Comparison of ENCODE assay signal across 8 cellular contexts in the genomic region with DNA sequence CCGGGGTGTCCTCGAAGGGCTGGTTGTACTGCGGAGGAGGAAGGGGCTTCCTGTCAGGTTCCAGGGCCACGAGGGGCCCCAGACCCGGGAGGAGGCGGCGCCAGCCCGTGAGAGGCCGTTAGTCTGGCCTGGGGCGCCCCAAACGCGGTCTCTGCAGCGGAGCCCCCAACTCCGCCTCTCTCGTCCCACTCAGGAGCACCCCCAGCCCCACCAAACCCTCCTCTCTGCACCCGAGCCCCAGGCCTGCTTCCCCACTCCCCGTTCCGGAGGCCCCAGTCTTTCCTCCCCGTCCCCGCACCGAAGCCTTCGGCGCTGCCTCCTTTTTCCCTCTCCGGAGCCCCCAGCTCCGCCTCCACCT. TPM values are rescaled to one million over a fixed set of nuclear protein-coding genes. Genes with fewer than 3 reads are reported as not detected.
A peak's percentile ranks its signal among the peaks of the same experiment; 100 is the strongest.
DNase-seq lines count a peak whose midpoint lies in the region; ATAC-seq and TF ChIP-seq lines count a peak whose summit lies in the region.

No MANE protein-coding gene starts in this region.

- H3K27me3 ChIP-seq in KMS-11 (ENCODE audit: insufficient read depth, low read depth) (no peaks in the 10 kb centered on the region), dorsolateral prefrontal cortex (peaks cover 0 to 44% (median 7%) of the 10 kb centered on the region in 45 donors), neural progenitor cell (no peaks in the 10 kb centered on the region)

- H3K4me3 Mint-ChIP-seq in Calu3 (ENCODE audit: low read depth, unreplicated experiment): peak overlapping the region; percentile 90
- peak overlapping the region; percentile 99 for H3K4me3 Mint-ChIP-seq in neural progenitor cell

- H3K27me3 Mint-ChIP-seq in Calu3 (ENCODE audit: unreplicated experiment): no peaks in the 10 kb centered on the region
- H3K27me3 Mint-ChIP-seq in neural progenitor cell (ENCODE audit: insufficient read depth, low read depth): peaks cover 4% of the 10 kb centered on the region

- H3K4me2 ChIP-seq in KMS-11: peak overlapping the region; percentile 96
- H3K4me2 ChIP-seq in neural progenitor cell: peak overlapping the region; percentile 98

- no peaks in the 10 kb centered on the region for H3K9me3 ChIP-seq in neural progenitor cell (ENCODE audit: low read depth)

- DNase-seq in Calu3: no peak
- no peak for DNase-seq in dorsolateral prefrontal cortex
- no peak for DNase-seq in neural progenitor cell (ENCODE audit: low spot score)
- DNase-seq in stimulated activated naive CD4-positive, alpha-beta T cell treated with Interleukin-2 at 50 U/mL for 16 hours (lab: John Stamatoyannopoulos, UW): no peak

- ATAC-seq in HG02588 (IDR thresholded peaks at IDR 0.05; ENCODE audit: unreplicated experiment): no peak
- ATAC-seq in HG03097 (IDR thresholded peaks at IDR 0.05; ENCODE audit: low FRiP score, unreplicated experiment): no peak
- no peak for ATAC-seq in GM21423 (IDR thresholded peaks at IDR 0.05; ENCODE audit: unreplicated experiment)

- H3K36me3 ChIP-seq in KMS-11 (ENCODE audit: insufficient read depth): peaks cover 11% of the 10 kb centered on the region; the same call in 1 of the 2 replicates
- H3K36me3 ChIP-seq in neural progenitor cell: peaks cover 14% of the 10 kb centered on the region

- intact Hi-C loops in Calu3 (cut with micrococcal nuclease; ENCODE audit: unreplicated experiment): loop anchor here (1.0 to 10.0 kb wide), 3 partner anchors 61 to 241 kb away; no protein-coding TSS in a partner anchor
- intact Hi-C loops in dorsolateral prefrontal cortex (cut with DNase I): loop anchor here in 1 of 2 donors (10.0 kb wide), 1 partner anchor 691 kb away; no protein-coding TSS in a partner anchor

- TF ChIP-seq CTCF in Calu3 (IDR thresholded peaks at IDR 0.05; ENCODE audit: unreplicated experiment) (no peak), KMS-11 (conservative IDR thresholded peaks at IDR 0.05; ENCODE audit: low read depth, low read length) (no peak), dorsolateral prefrontal cortex (IDR thresholded peaks at IDR 0.05 in 54 of 56, conservative IDR thresholded peaks at IDR 0.05 in 2 of 56; ENCODE audit: low read depth in 1 of 56, partially characterized antibody in 56 of 56) (no peak), neural progenitor cell (IDR thresholded peaks at IDR 0.05) (no peak)

- H3K27ac Mint-ChIP-seq in Calu3 (ENCODE audit: unreplicated experiment): peak overlapping the region; percentile 88
- H3K27ac Mint-ChIP-seq in neural progenitor cell: peak overlapping the region; percentile 96

- H3K27ac ChIP-seq in KMS-11: peak overlapping the region; percentile 62
- H3K27ac ChIP-seq in dorsolateral prefrontal cortex: no peak overlapping the region
- H3K27ac ChIP-seq in neural progenitor cell: no peak overlapping the region

- H3F3A ChIP-seq in neural progenitor cell (ENCODE audit: low read depth): peaks cover 10% of the 10 kb centered on the region

- H3K9ac ChIP-seq in KMS-11: peak overlapping the region; percentile 89
- H3K9ac ChIP-seq in neural progenitor cell: peak overlapping the region; percentile 82

- H3K4me3 ChIP-seq in KMS-11 (IDR thresholded peaks at IDR 0.05; ENCODE audit: insufficient read depth, low read depth, low read length) (no peak overlapping the region), dorsolateral prefrontal cortex (peak overlapping the region; percentile 55 to 98 (median 76)), neural progenitor cell (peak overlapping the region; percentile 91)

- H3K4me1 Mint-ChIP-seq in Calu3 (ENCODE audit: low read depth, unreplicated experiment) (peaks cover 29% of the 10 kb centered on the region), neural progenitor cell (peaks cover 29% of the 10 kb centered on the region)

- H3K79me2 ChIP-seq in KMS-11 (ENCODE audit: insufficient read depth, low read depth) (peaks cover 53% of the 10 kb centered on the region), neural progenitor cell (ENCODE audit: low read depth) (peaks cover 55% of the 10 kb centered on the region)

- H3K36me3 Mint-ChIP-seq in Calu3 (ENCODE audit: insufficient read depth, unreplicated experiment) (peaks cover 51% of the 10 kb centered on the region), neural progenitor cell (peaks cover 20% of the 10 kb centered on the region)

- no TSS peak for BruUV-seq in Calu3 (replicated peaks; lab: Mats Ljungman, UMichigan)

- CTCF ChIA-PET in Calu3 (lab: Charles Lee): no interaction called here

- H4K20me1 ChIP-seq in KMS-11 (ENCODE audit: insufficient read depth) (no peaks in the 10 kb centered on the region; the same call in 1 of the 2 replicates), neural progenitor cell (ENCODE audit: low read depth) (peaks cover 49% of the 10 kb centered on the region)

- no peaks in the 10 kb centered on the region for H3K9me3 Mint-ChIP-seq in Calu3 (ENCODE audit: low read depth, unreplicated experiment)
- H3K9me3 Mint-ChIP-seq in neural progenitor cell: no peaks in the 10 kb centered on the region

- H2AFZ ChIP-seq in KMS-11 (ENCODE audit: low read depth) (peak overlapping the region; percentile 70), neural progenitor cell (replicated peaks) (peak overlapping the region; percentile 53)

- H3K4me1 ChIP-seq in KMS-11 (ENCODE audit: low read depth, poor library complexity, severe bottlenecking) (peaks cover 25% of the 10 kb centered on the region), neural progenitor cell (peaks cover 33% of the 10 kb centered on the region)

RNA-seq across cellular contexts. Expression of a gene that starts 0.5 kb away (rescaled TPM):
- 58.5 and 71.0 TPM in 2 replicates for total RNA-seq in Calu3 (2022)
- total RNA-seq in dorsolateral prefrontal cortex: 1 to 10 TPM in 4 of 120 experiments, under 1 TPM in 19, not detected in 97; 0.18 to 1.9 (median 0.66) TPM
- total RNA-seq in neural progenitor cell (ENCODE audit: low replicate concordance): 101 and 109 TPM in 2 replicates

Comparison
In these comparisons a context has a peak if more than half of its experiments do, and no peak if none do; other contexts are left out.
1. RNA of a gene that starts 0.5 kb away (total RNA-seq): 101 to 109 TPM in neural progenitor cell and 58.5 to 71.0 TPM in Calu3; 0.18 to 1.9 TPM in dorsolateral prefrontal cortex; every median in the first group is over 10 times any median in the second.